13 cellular contexts compared by ENCODE assay signal in genomic region chr19:39167461-39168257, GRCh38. TPM values are rescaled to one million over a fixed set of nuclear protein-coding genes. Genes with fewer than 3 reads are reported as not detected.
A peak's percentile ranks its signal among the peaks of the same experiment; 100 is the strongest.
DNase-seq lines count a peak whose midpoint lies in the region; ATAC-seq and TF ChIP-seq lines count a peak whose summit lies in the region.
"Had no signal": no experiment of that assay in that cellular context is flagged by ENCODE, and none has a peak within 500 bp of the region (broad histone marks: within the 10 kb centered on the region; RNA-seq: fewer than 3 reads in every experiment).

No MANE protein-coding gene starts in this region.

- peaks cover 21% of the 10 kb centered on the region for H3K4me1 ChIP-seq in hepatocyte (ENCODE audit: insufficient read depth)
- peaks cover 0 to 25% (median 18%) of the 10 kb centered on the region in 4 donors for H3K4me1 ChIP-seq in sigmoid colon

- no peaks in the 10 kb centered on the region for H3K9me2 ChIP-seq in hepatocyte (replicated peaks; ENCODE audit: insufficient read depth)

- H3K27ac ChIP-seq in hepatocyte, result peak overlapping the region; percentile 78
- H3K27ac ChIP-seq in sigmoid colon, result peak overlapping the region in 3 of 4 donors; percentile 4 to 24 (median 6)

- intact Hi-C loops in sigmoid colon (cut with DNase I), result no loop called here

- H3K27me3 ChIP-seq in hepatocyte, result no peaks in the 10 kb centered on the region
- no peaks in the 10 kb centered on the region for H3K27me3 ChIP-seq in sigmoid colon

- TF ChIP-seq EP300 in sigmoid colon (IDR thresholded peaks at IDR 0.05), result no peak

- H4K20me1 ChIP-seq in hepatocyte (ENCODE audit: insufficient read depth, poor library complexity, severe bottlenecking), result peaks cover 43% of the 10 kb centered on the region

- no peak for TF ChIP-seq POLR2A in sigmoid colon (IDR thresholded peaks at IDR 0.05)

- ATAC-seq in GM21447 (IDR thresholded peaks at IDR 0.05; ENCODE audit: unreplicated experiment), result no peak
- ATAC-seq: activated T-cell treated with anti-CD3 and anti-CD28 coated beads, Interleukin-2, amount 50 U/mL, for 4 hours had no signal

- H3K9me3 ChIP-seq in hepatocyte (ENCODE audit: low read depth) (no peaks in the 10 kb centered on the region), sigmoid colon (no peaks in the 10 kb centered on the region)

- H3K4me3 ChIP-seq in hepatocyte, result no peak overlapping the region
- no peak overlapping the region for H3K4me3 ChIP-seq in sigmoid colon

- no peak overlapping the region for H2AFZ ChIP-seq in hepatocyte

- peaks cover 56% of the 10 kb centered on the region for H3K79me2 ChIP-seq in hepatocyte

- TF ChIP-seq CTCF in hepatocyte (IDR thresholded peaks at IDR 0.05; ENCODE audit: poor library complexity) (no peak), sigmoid colon (IDR thresholded peaks at IDR 0.05) (no peak)

- DNase-seq in DMS79 treated with DMSO at 0.1 percent for 48 hours (lab: John Stamatoyannopoulos, UW), result peak; percentile 56
- peak; percentile 65 for DNase-seq in NCI-H526 treated with DMSO at 0.1 percent for 48 hours (lab: John Stamatoyannopoulos, UW)
- DNase-seq in hepatocyte (ENCODE audit: low spot score), result peak; percentile 54
- DNase-seq in sigmoid colon, result no peak
- no peak for DNase-seq in activated effector memory CD4-positive, alpha-beta T cell treated with Interleukin-2 at 50 U/mL for 16 hours
- DNase-seq in middle frontal gyrus (ENCODE audit: extremely low spot score, low spot score), result no peak
- DNase-seq in putamen (ENCODE audit: low spot score), result no peak
- DNase-seq: activated T-cell treated with anti-CD3 and anti-CD28 coated beads, Interleukin-2, amount 50 U/mL, for 4 hours; CD4-positive, CD25-positive, alpha-beta regulatory T cell; NCI-H1930 had no signal

- H3K36me3 ChIP-seq in hepatocyte (replicated peaks; ENCODE audit: insufficient read depth, low read depth) (no peaks in the 10 kb centered on the region), sigmoid colon (peaks cover 8 to 35% (median 12%) of the 10 kb centered on the region in 4 donors)

- H3K4me2 ChIP-seq in hepatocyte, result peak overlapping the region; percentile 39

- WGBS in hepatocyte (ENCODE audit: low lambda C conversion rate, missing lambda C conversion rate), result 75% methylated on average over 14 of the region's 25 CpGs
- 34 to 68% methylated on average over 25 of the region's 25 CpGs for WGBS in sigmoid colon, 2 donors

RNA-seq across cellular contexts. Expression of gene NCCRP1, which starts 29.1 kb away (rescaled TPM):
- total RNA-seq in hepatocyte (1.6 and 2.5 TPM in 2 replicates), sigmoid colon (under 1 TPM in 1 of 4 donors, not detected in 3; 0.41 TPM)
- polyA plus RNA-seq in hepatocyte (7.0 and 13.6 TPM in 2 replicates), sigmoid colon (under 1 TPM in 2 of 3 donors, not detected in 1; 0.52 to 0.60 TPM)
- total RNA-seq: activated T-cell treated with anti-CD3 and anti-CD28 coated beads, Interleukin-2, amount 50 U/mL, for 4 hours; CD4-positive, CD25-positive, alpha-beta regulatory T cell; mononuclear cell had no signal
- polyA plus RNA-seq: CD4-positive, CD25-positive, alpha-beta regulatory T cell had no signal

RNA-seq across cellular contexts. Expression of gene SYCN, which starts 36.4 kb away (rescaled TPM):
- total RNA-seq in hepatocyte, result 2.5 TPM in 1 of 2 replicates, not detected in the other
- 0.37 TPM in 1 of 2 replicates, not detected in the other for polyA plus RNA-seq in hepatocyte
- not detected for total RNA-seq in sigmoid colon
- not detected for polyA plus RNA-seq in sigmoid colon
- total RNA-seq: CD4-positive, CD25-positive, alpha-beta regulatory T cell; mononuclear cell; RPMI7951 had no signal
- polyA plus RNA-seq: CD4-positive, CD25-positive, alpha-beta regulatory T cell had no signal

RNA-seq across cellular contexts. Expression of gene PAK4, which starts 42.1 kb away (rescaled TPM):
- 15.2 and 20.3 TPM in 2 replicates for total RNA-seq in hepatocyte
- polyA plus RNA-seq in hepatocyte, result 39.6 and 41.0 TPM in 2 replicates
- total RNA-seq in sigmoid colon, result 10 to 100 TPM in 2 of 4 donors, 1 to 10 TPM in 2; 6.2 to 27.1 (median 9.3) TPM
- 10 to 100 TPM; 42.1 to 62.0 (median 45.0) TPM for polyA plus RNA-seq in sigmoid colon

Comparison
In these comparisons a context has a peak if more than half of its experiments do, and no peak if none do; other contexts are left out.
1. DNase-seq: peak in DMS79 treated with DMSO at 0.1 percent for 48 hours (single experiment), NCI-H526 treated with DMSO at 0.1 percent for 48 hours (single experiment) and hepatocyte (single experiment); none in sigmoid colon (single experiment), activated effector memory CD4-positive, alpha-beta T cell treated with Interleukin-2 at 50 U/mL for 16 hours (single experiment), middle frontal gyrus (single experiment) and putamen (single experiment).